Comparison of ENCODE assay signal across 8 cellular contexts in genomic region chr2:47300609-47301276, GRCh38.
A peak's percentile ranks its signal among the peaks of the same experiment; 100 is the strongest.
DNase-seq lines count a peak whose midpoint lies in the region; ATAC-seq and TF ChIP-seq lines count a peak whose summit lies in the region.

No MANE protein-coding gene starts in this region.

- no peak for TF ChIP-seq POLR2A in stomach (IDR thresholded peaks at IDR 0.05)

- ATAC-seq in GM19395 (IDR thresholded peaks at IDR 0.05; ENCODE audit: unreplicated experiment) (peak; percentile 84), HG03066 (IDR thresholded peaks at IDR 0.05; ENCODE audit: low read depth, unreplicated experiment) (peak; percentile 74)

- no peak overlapping the region for H3K4me2 ChIP-seq in GM23248 (ENCODE audit: unreplicated experiment)

- H3K79me2 ChIP-seq in GM23248 (ENCODE audit: insufficient read depth), result no peaks in the 10 kb centered on the region

- no peaks in the 10 kb centered on the region for H3K9me2 ChIP-seq in GM23248 (ENCODE audit: insufficient read depth)

- in situ Hi-C loops in GM23248 (cut with MboI), result loop anchor here (25.0 kb wide), 1 partner anchor 663 kb away; no protein-coding TSS in a partner anchor

- TF ChIP-seq EP300 in stomach (IDR thresholded peaks at IDR 0.05), result no peak

- H2AFZ ChIP-seq in GM23248, result no peak overlapping the region

- no peaks in the 10 kb centered on the region for H3K9me3 ChIP-seq in stomach
- no peaks in the 10 kb centered on the region for H3K9me3 ChIP-seq in GM23248 (ENCODE audit: low read depth)

- H3K27me3 ChIP-seq in stomach (no peaks in the 10 kb centered on the region), GM23248 (replicated peaks; ENCODE audit: insufficient read depth) (no peaks in the 10 kb centered on the region)

- H3K27ac ChIP-seq in stomach (peak overlapping the region in 3 of 5 donors; percentile 38 to 68 (median 43)), GM23248 (no peak overlapping the region)

- no peak overlapping the region for H3K4me3 ChIP-seq in stomach
- H3K4me3 ChIP-seq in GM23248, result no peak overlapping the region

- H3F3A ChIP-seq in GM23248 (ENCODE audit: insufficient read depth), result no peaks in the 10 kb centered on the region

- 82 to 90% (median 84%) methylated on average over 3 of the region's 3 CpGs for WGBS in stomach, 5 donors
- WGBS in GM23248 (ENCODE audit: low coverage in 1 of 2, low lambda C conversion rate in 2 of 2, missing lambda C conversion rate in 2 of 2), 2 experiments, result 90 to 94% methylated on average over 3 of the region's 3 CpGs

- H3K9ac ChIP-seq in GM23248, result no peak overlapping the region

- H3K4me1 ChIP-seq in stomach (peaks cover 0 to 28% (median 3%) of the 10 kb centered on the region in 4 donors), GM23248 (ENCODE audit: insufficient read depth) (peaks cover 10% of the 10 kb centered on the region)

- no peak for TF ChIP-seq CTCF in stomach (IDR thresholded peaks at IDR 0.05)

- DNase-seq in SKM-1 (lab: John Stamatoyannopoulos, UW; ENCODE audit: unreplicated experiment) (peak; percentile 80), stomach (no peak), NCI-H2227 treated with DMSO at 0.1 percent for 48 hours (lab: John Stamatoyannopoulos, UW) (no peak), NCI-H226 (no peak), GM23248 (no peak), D341Med (ENCODE audit: low spot score) (no peak)

- H4K20me1 ChIP-seq in GM23248 (ENCODE audit: insufficient read depth), result no peaks in the 10 kb centered on the region

- H3K36me3 ChIP-seq in stomach (no peaks in the 10 kb centered on the region), GM23248 (ENCODE audit: low read depth) (no peaks in the 10 kb centered on the region)

- intact Hi-C loops in stomach (cut with DNase I; ENCODE audit: low total_unique reads), result no loop called here
